Comparison of ENCODE assay signal across 3 cellular contexts in the genomic region with DNA sequence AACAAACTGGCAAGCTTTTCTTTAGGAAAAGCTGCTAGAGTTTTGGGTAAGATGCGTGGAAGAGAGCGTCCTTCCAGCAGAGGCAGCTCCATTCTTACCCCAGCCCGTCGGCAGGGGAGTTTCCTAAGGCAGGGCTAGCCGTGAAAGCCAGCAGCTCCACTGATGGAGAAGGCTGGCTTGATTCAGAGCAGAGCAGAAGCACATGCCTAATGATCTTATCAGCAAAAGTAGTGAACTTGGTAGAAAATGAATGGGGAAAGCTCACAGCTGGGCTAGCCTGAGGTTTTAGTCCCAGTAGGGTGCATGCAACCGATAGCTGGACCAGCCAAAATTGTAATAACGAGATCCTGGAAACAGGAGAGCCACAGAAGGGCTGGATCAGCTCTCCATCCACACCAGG.
A peak's percentile ranks its signal among the peaks of the same experiment; 100 is the strongest.
TF ChIP-seq lines count a peak whose summit lies in the region.

No MANE protein-coding gene starts in this region.

TF ChIP-seq in SK-N-SH, 30 proteins besides CTCF, POLR2A, EP300 and RAD21:
- TF ChIP-seq POLR2AphosphoS5 (IDR thresholded peaks at IDR 0.05; ENCODE audit: low read depth, low read length) (no peak), GATA2 (CRISPR knock-in tag; IDR thresholded peaks at IDR 0.05) (peak; percentile 58)
- TF ChIP-seq, protein P1, sequence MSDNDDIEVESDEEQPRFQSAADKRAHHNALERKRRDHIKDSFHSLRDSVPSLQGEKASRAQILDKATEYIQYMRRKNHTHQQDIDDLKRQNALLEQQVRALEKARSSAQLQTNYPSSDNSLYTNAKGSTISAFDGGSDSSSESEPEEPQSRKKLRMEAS (IDR thresholded peaks at IDR 0.05; ENCODE audit: low read depth): no peak

TF ChIP-seq in SK-N-SH treated with all-trans-retinoic acid at 6 μM for 48 hours, 23 proteins besides CTCF, POLR2A, EP300 and RAD21 (continued from another document):
- no peak for TF ChIP-seq ZNF8 (CRISPR knock-in tag; IDR thresholded peaks at IDR 0.05)
TF ChIP-seq in SK-N-SH treated with all-trans-retinoic acid at 6 μM for 48 hours: peak in this region for 0.

TF ChIP-seq in H1, 55 proteins besides CTCF, POLR2A, EP300 and RAD21:
- TF ChIP-seq TAF7 (optimal IDR thresholded peaks at IDR 0.05; ENCODE audit: borderline replicate concordance, low read depth, low read length): no peak
- no peak for TF ChIP-seq TEAD4 (IDR thresholded peaks at IDR 0.05; ENCODE audit: low read depth, low read length)
- no peak for TF ChIP-seq NANOG (IDR thresholded peaks at IDR 0.05; ENCODE audit: insufficient read depth, low read depth, low read length, poor library complexity, severe bottlenecking)
- TF ChIP-seq SP1 (IDR thresholded peaks at IDR 0.05; ENCODE audit: low read depth, low read length): no peak
- TF ChIP-seq, protein P2, sequence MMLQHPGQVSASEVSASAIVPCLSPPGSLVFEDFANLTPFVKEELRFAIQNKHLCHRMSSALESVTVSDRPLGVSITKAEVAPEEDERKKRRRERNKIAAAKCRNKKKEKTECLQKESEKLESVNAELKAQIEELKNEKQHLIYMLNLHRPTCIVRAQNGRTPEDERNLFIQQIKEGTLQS (IDR thresholded peaks at IDR 0.05; ENCODE audit: insufficient read depth, low read depth, low read length): no peak
- TF ChIP-seq CTBP2 (IDR thresholded peaks at IDR 0.05; ENCODE audit: borderline replicate concordance, insufficient read depth, insufficient read length, low read length): no peak
- TF ChIP-seq TAF1 (IDR thresholded peaks at IDR 0.05; ENCODE audit: low read depth, low read length): no peak
- no peak for TF ChIP-seq E2F6 (IDR thresholded peaks at IDR 0.05)
- no peak for TF ChIP-seq EGR1 (IDR thresholded peaks at IDR 0.05; ENCODE audit: borderline replicate concordance, low read depth, low read length)
